ENCODE assay signal across 8 cellular contexts in genomic region chr2:74177697-74178096, GRCh38. TPM values are rescaled to one million over a fixed set of nuclear protein-coding genes. Genes with fewer than 3 reads are reported as not detected.
A peak's percentile ranks its signal among the peaks of the same experiment; 100 is the strongest.
DNase-seq lines count a peak whose midpoint lies in the region; ATAC-seq and TF ChIP-seq lines count a peak whose summit lies in the region.

No MANE protein-coding gene starts in this region.

- H3K27me3 ChIP-seq in Caco-2 (replicated peaks; ENCODE audit: control insufficient read depth, insufficient read depth, low read length) (no peaks in the 10 kb centered on the region), PC-3 (ENCODE audit: low read length) (no peaks in the 10 kb centered on the region)

- H3K27me3 Mint-ChIP-seq in Caco-2 (ENCODE audit: insufficient read depth, unreplicated experiment) (no peaks in the 10 kb centered on the region), osteocyte (ENCODE audit: unreplicated experiment) (no peaks in the 10 kb centered on the region)

- peaks cover 30% of the 10 kb centered on the region for H3K36me3 Mint-ChIP-seq in Caco-2 (ENCODE audit: insufficient read depth, unreplicated experiment)
- H3K36me3 Mint-ChIP-seq in osteocyte (ENCODE audit: unreplicated experiment) = no peaks in the 10 kb centered on the region

- no peak overlapping the region for H2AFZ ChIP-seq in PC-3 (ENCODE audit: low read length)

- H3F3A ChIP-seq in PC-3 (ENCODE audit: low read length, unreplicated experiment) = no peaks in the 10 kb centered on the region

- H3K36me3 ChIP-seq in Caco-2 (ENCODE audit: control insufficient read depth, insufficient read depth, low read length) = no peaks in the 10 kb centered on the region
- no peaks in the 10 kb centered on the region for H3K36me3 ChIP-seq in PC-3 (ENCODE audit: low read depth, low read length)

- no peak for ATAC-seq in PC-3
- no peak for ATAC-seq in HG03139 (IDR thresholded peaks at IDR 0.05; ENCODE audit: unreplicated experiment)

- H3K27ac ChIP-seq in PC-3 (ENCODE audit: low read length) = no peak overlapping the region

- DNase-seq in Caco-2 = no peak
- no peak for DNase-seq in PC-3
- no peak for DNase-seq in epithelial cell of esophagus (ENCODE audit: low read depth)
- DNase-seq in osteocyte (ENCODE audit: extremely low spot score, unreplicated experiment) = no peak
- no peak for DNase-seq in midbrain (lab: John Stamatoyannopoulos, UW)
- no peak for DNase-seq in anterior cingulate cortex (lab: John Stamatoyannopoulos, UW)
- no peak for DNase-seq in central memory CD4-positive, alpha-beta T cell

- no peaks in the 10 kb centered on the region for H3K9me2 ChIP-seq in PC-3 (replicated peaks; ENCODE audit: low read length)

- intact Hi-C loops in Caco-2 (cut with micrococcal nuclease; ENCODE audit: unreplicated experiment) (loop anchor here (1.0 to 2.0 kb wide), 2 partner anchors 21 to 29 kb away; partner anchors contain the start of gene MTHFD2), PC-3 (cut with micrococcal nuclease) (loop anchor here (2.0 kb wide), 1 partner anchor 21 kb away; the partner anchor contains the start of gene MTHFD2)

- BruUV-seq in Caco-2 (replicated peaks; lab: Mats Ljungman, UMichigan) (no TSS peak), PC-3 (replicated peaks; lab: Mats Ljungman, UMichigan) (no TSS peak)

- no peaks in the 10 kb centered on the region for H3K9me3 Mint-ChIP-seq in Caco-2 (ENCODE audit: unreplicated experiment)
- no peaks in the 10 kb centered on the region for H3K9me3 Mint-ChIP-seq in osteocyte (ENCODE audit: unreplicated experiment)

- H3K9ac ChIP-seq in PC-3 (ENCODE audit: low read length) = peak overlapping the region; percentile 95

- no peaks in the 10 kb centered on the region for H3K4me1 Mint-ChIP-seq in Caco-2 (ENCODE audit: low read depth, unreplicated experiment)
- peaks cover 30% of the 10 kb centered on the region for H3K4me1 Mint-ChIP-seq in osteocyte (ENCODE audit: unreplicated experiment)

- H3K27ac Mint-ChIP-seq in Caco-2 (ENCODE audit: unreplicated experiment) (peak overlapping the region; percentile 46), osteocyte (ENCODE audit: unreplicated experiment) (peak overlapping the region; percentile 77)

- H3K79me2 ChIP-seq in PC-3 (ENCODE audit: low read length) = peaks cover 56% of the 10 kb centered on the region

- H3K4me1 ChIP-seq in Caco-2 (0 out of 2 replicates have a peak, but pooled peaks cover 4% of the 10 kb centered on the region), PC-3 (ENCODE audit: insufficient read depth, low read length) (peaks cover 11% of the 10 kb centered on the region)

- CTCF ChIA-PET in Caco-2 (lab: Charles Lee) = interaction anchor here (1.2 to 2.0 kb wide), 4 partner anchors 21 to 349 kb away, joined by 5 to 12 read pairs (median 8); partner anchors contain the start of genes BOLA3, MTHFD2 and STAMBP
- CTCF ChIA-PET in PC-3 (lab: Charles Lee) = no interaction called here

- H3K4me3 ChIP-seq in Caco-2 (ENCODE audit: low read depth, low read length) = peak overlapping the region; percentile 60
- H3K4me3 ChIP-seq in PC-3 (ENCODE audit: low read length) = peak overlapping the region; percentile 84
- peak overlapping the region; percentile 75 for H3K4me3 ChIP-seq in epithelial cell of esophagus (ENCODE audit: low read length)

- TF ChIP-seq CTCF in Caco-2 (IDR thresholded peaks at IDR 0.05; ENCODE audit: insufficient read depth in 1 of 2, low read depth in 1 of 2, low read length in 1 of 2, severe bottlenecking in 1 of 2, unreplicated experiment in 1 of 2) (no peak), PC-3 (conservative IDR thresholded peaks at IDR 0.05; ENCODE audit: low read depth, low read length) (no peak), epithelial cell of esophagus (IDR thresholded peaks at IDR 0.05; ENCODE audit: insufficient read depth, low read depth, low read length, missing control alignments) (no peak), osteocyte (IDR thresholded peaks at IDR 0.05) (no peak)

- POLR2A ChIA-PET in Caco-2 (lab: Charles Lee) = interaction anchor here (1.4 to 1.8 kb wide), 4 partner anchors 21 to 349 kb away, joined by 6 to 23 read pairs (median 14); partner anchors contain the start of genes MTHFD2 and STAMBP
- POLR2A ChIA-PET in PC-3 (lab: Charles Lee; ENCODE audit: unreplicated experiment) = interaction anchor here (0.5 kb wide), 1 partner anchor 354 kb away, joined by 4 read pairs; no protein-coding TSS in a partner anchor

- H3K4me2 ChIP-seq in PC-3 (ENCODE audit: low read length) = peak overlapping the region; percentile 91

- H4K20me1 ChIP-seq in PC-3 (ENCODE audit: low read length) = peaks cover 29% of the 10 kb centered on the region

- H3K9me3 ChIP-seq in Caco-2 (no peaks in the 10 kb centered on the region; the same call in 1 of the 2 replicates), PC-3 (ENCODE audit: low read length) (no peaks in the 10 kb centered on the region)

- H3K4me3 Mint-ChIP-seq in Caco-2 (ENCODE audit: unreplicated experiment) (peak overlapping the region; percentile 78), osteocyte (ENCODE audit: unreplicated experiment) (peak overlapping the region; percentile 80)

RNA-seq across cellular contexts. Expression of gene MOB1A, which starts 1.0 kb away (rescaled TPM):
- 113 and 125 TPM in 2 replicates for total RNA-seq in Caco-2 (2022)
- 51.6 and 69.8 TPM in 2 replicates for total RNA-seq in PC-3 (2014; rRNA removed)
- 96.1 and 96.3 TPM in 2 replicates for total RNA-seq in osteocyte

RNA-seq across cellular contexts. Expression of gene MTHFD2, which starts 20.7 kb away (rescaled TPM):
- total RNA-seq in Caco-2 (2022) = 416 and 470 TPM in 2 replicates
- 115 and 118 TPM in 2 replicates for total RNA-seq in PC-3 (2014; rRNA removed)
- total RNA-seq in osteocyte = 223 and 242 TPM in 2 replicates

RNA-seq across cellular contexts. Expression of gene BOLA3, which starts 30.0 kb away (rescaled TPM):
- total RNA-seq in Caco-2 (2022) (71.5 and 79.7 TPM in 2 replicates), PC-3 (2014; rRNA removed) (60.9 and 104 TPM in 2 replicates), osteocyte (22.4 and 23.1 TPM in 2 replicates)
